In genomic region chr1:215794151-215794550, GRCh38 we compare ENCODE assay signal across 32 cellular contexts.
DNase-seq lines count a peak whose midpoint lies in the region; ATAC-seq lines count a peak whose summit lies in the region.
"Had no signal": no experiment of that assay in that cellular context is flagged by ENCODE, and none has a peak within 500 bp of the region (broad histone marks: within the 10 kb centered on the region; RNA-seq: fewer than 3 reads in every experiment).

No MANE protein-coding gene starts in this region.

- H3K36me3 Mint-ChIP-seq in effector memory CD8-positive, alpha-beta T cell (ENCODE audit: insufficient read depth) = no peaks in the 10 kb centered on the region
- no peaks in the 10 kb centered on the region for H3K36me3 Mint-ChIP-seq in activated T-helper 17 cell treated with anti-CD3 and anti-CD28 coated beads, Interleukin-2, amount 50 U/mL, for 72 hours (ENCODE audit: low read depth)
- H3K36me3 Mint-ChIP-seq: activated CD4-positive, alpha-beta memory T cell treated with anti-CD3 and anti-CD28 coated beads for 36 hours; activated naive CD4-positive, alpha-beta T cell treated with anti-CD3 and anti-CD28 coated beads, Interleukin-2, amount 10 ng/mL, durations not matched to agents 7 days and 5 days; IgD-negative memory B cell; memory B cell; stimulated activated memory B cell treated with anti-CD40 and anti-IgM and Interleukin-4, amounts not matched to agents 10 μg/mL and 1 μg/mL and 100 μg/mL, for 72 hours had no signal

- no peaks in the 10 kb centered on the region for H3K4me1 Mint-ChIP-seq in effector memory CD8-positive, alpha-beta T cell (ENCODE audit: low read depth in 2 of 2)
- no peaks in the 10 kb centered on the region for H3K4me1 Mint-ChIP-seq in activated T-helper 17 cell treated with anti-CD3 and anti-CD28 coated beads, Interleukin-2, amount 50 U/mL, for 72 hours
- H3K4me1 Mint-ChIP-seq: activated naive CD4-positive, alpha-beta T cell treated with anti-CD3 and anti-CD28 coated beads, Interleukin-2, amount 10 ng/mL, durations not matched to agents 7 days and 5 days; IgD-negative memory B cell; memory B cell; stimulated activated memory B cell treated with anti-CD40 and anti-IgM and Interleukin-4, amounts not matched to agents 10 μg/mL and 1 μg/mL and 100 μg/mL, for 72 hours had no signal

- H3K9ac ChIP-seq in mesenchymal stem cell (ENCODE audit: low read length) = peak overlapping the region; percentile 7

- no peak overlapping the region for H2BK15ac ChIP-seq in mesenchymal stem cell (ENCODE audit: low read depth, poor library complexity, severe bottlenecking)

- H3K27ac Mint-ChIP-seq in effector memory CD8-positive, alpha-beta T cell = no peak overlapping the region
- H3K27ac Mint-ChIP-seq in activated T-helper 17 cell treated with anti-CD3 and anti-CD28 coated beads, Interleukin-2, amount 50 U/mL, for 72 hours = no peak overlapping the region
- H3K27ac Mint-ChIP-seq: activated CD4-positive, alpha-beta memory T cell treated with anti-CD3 and anti-CD28 coated beads for 36 hours; activated naive CD4-positive, alpha-beta T cell treated with anti-CD3 and anti-CD28 coated beads, Interleukin-2, amount 10 ng/mL, durations not matched to agents 7 days and 5 days; dendritic cell treated with granulocyte-macrophage colony-stimulating factor and Interleukin-4, amounts not matched to agents 40 ng/mL and 50 ng/mL, for 4 days; IgD-negative memory B cell; memory B cell; stimulated activated memory B cell treated with anti-CD40 and anti-IgM and Interleukin-4, amounts not matched to agents 10 μg/mL and 1 μg/mL and 100 μg/mL, for 72 hours; T-helper 1 cell treated with Interleukin-12 subunit alpha and Interleukin-12 subunit beta and Interleukin-4 antibody, amounts not matched to agents 30 μg/mL and 1 μg/mL, for 36 hours had no signal

- no peaks in the 10 kb centered on the region for H3K79me1 ChIP-seq in mesenchymal stem cell (replicated peaks; ENCODE audit: low read length, poor library complexity, severe bottlenecking)

- no peak overlapping the region for H2BK12ac ChIP-seq in mesenchymal stem cell (ENCODE audit: low read length in 2 of 2)

- H3K9me3 Mint-ChIP-seq in effector memory CD8-positive, alpha-beta T cell = peaks cover 8 to 14% of the 10 kb centered on the region in 2 donors
- peaks cover 12% of the 10 kb centered on the region for H3K9me3 Mint-ChIP-seq in activated T-helper 17 cell treated with anti-CD3 and anti-CD28 coated beads, Interleukin-2, amount 50 U/mL, for 72 hours
- H3K9me3 Mint-ChIP-seq: memory B cell; neural crest cell; stimulated activated memory B cell treated with anti-CD40 and anti-IgM and Interleukin-4, amounts not matched to agents 10 μg/mL and 1 μg/mL and 100 μg/mL, for 72 hours had no signal

- no peak overlapping the region for H2BK120ac ChIP-seq in mesenchymal stem cell (ENCODE audit: low read depth, low read length)

- H2AK5ac ChIP-seq in mesenchymal stem cell (ENCODE audit: low read length, severe bottlenecking) = no peak overlapping the region

- no peak overlapping the region for H3K18ac ChIP-seq in mesenchymal stem cell (ENCODE audit: low read depth in 1 of 2, low read length in 2 of 2)

- H3K4me3 Mint-ChIP-seq in effector memory CD8-positive, alpha-beta T cell = no peak overlapping the region
- no peak overlapping the region for H3K4me3 Mint-ChIP-seq in activated T-helper 17 cell treated with anti-CD3 and anti-CD28 coated beads, Interleukin-2, amount 50 U/mL, for 72 hours
- H3K4me3 Mint-ChIP-seq: activated CD4-positive, alpha-beta memory T cell treated with anti-CD3 and anti-CD28 coated beads for 36 hours; activated naive CD4-positive, alpha-beta T cell treated with anti-CD3 and anti-CD28 coated beads, Interleukin-2, amount 10 ng/mL, durations not matched to agents 7 days and 5 days; dendritic cell treated with granulocyte-macrophage colony-stimulating factor and Interleukin-4, amounts not matched to agents 40 ng/mL and 50 ng/mL, for 4 days; IgD-negative memory B cell; memory B cell; neural crest cell; stimulated activated memory B cell treated with anti-CD40 and anti-IgM and Interleukin-4, amounts not matched to agents 10 μg/mL and 1 μg/mL and 100 μg/mL, for 72 hours; T-helper 1 cell treated with Interleukin-12 subunit alpha and Interleukin-12 subunit beta and Interleukin-4 antibody, amounts not matched to agents 30 μg/mL and 1 μg/mL, for 36 hours had no signal

- H4K91ac ChIP-seq in mesenchymal stem cell (ENCODE audit: low read length) = no peak overlapping the region

- H3K23ac ChIP-seq in mesenchymal stem cell (ENCODE audit: low read length in 2 of 2) = no peak overlapping the region

- H3K27me3 Mint-ChIP-seq in effector memory CD8-positive, alpha-beta T cell = no peaks in the 10 kb centered on the region
- no peaks in the 10 kb centered on the region for H3K27me3 Mint-ChIP-seq in activated T-helper 17 cell treated with anti-CD3 and anti-CD28 coated beads, Interleukin-2, amount 50 U/mL, for 72 hours
- H3K27me3 Mint-ChIP-seq: activated CD4-positive, alpha-beta memory T cell treated with anti-CD3 and anti-CD28 coated beads for 36 hours; activated naive CD4-positive, alpha-beta T cell treated with anti-CD3 and anti-CD28 coated beads, Interleukin-2, amount 10 ng/mL, durations not matched to agents 7 days and 5 days; dendritic cell treated with granulocyte-macrophage colony-stimulating factor and Interleukin-4, amounts not matched to agents 40 ng/mL and 50 ng/mL, for 4 days; IgD-negative memory B cell; memory B cell; stimulated activated memory B cell treated with anti-CD40 and anti-IgM and Interleukin-4, amounts not matched to agents 10 μg/mL and 1 μg/mL and 100 μg/mL, for 72 hours had no signal

- no peaks in the 10 kb centered on the region for H3K27me3 ChIP-seq in mesenchymal stem cell (ENCODE audit: control insufficient read depth in 1 of 2, insufficient read depth in 1 of 2, low read length in 2 of 2)
- H3K27me3 ChIP-seq: adrenal gland, left lung, transverse colon had no signal

- H3K4ac ChIP-seq in mesenchymal stem cell (ENCODE audit: low read depth in 1 of 2, low read length in 2 of 2) = no peak overlapping the region

- H3K4me1 ChIP-seq in mesenchymal stem cell (ENCODE audit: control insufficient read depth, insufficient read depth, low read depth, low read length) = no peaks in the 10 kb centered on the region
- H3K4me1 ChIP-seq: adrenal gland, left lung, pancreas, transverse colon had no signal

- no peak overlapping the region for H2BK5ac ChIP-seq in mesenchymal stem cell (ENCODE audit: low read depth, low read length, poor library complexity, severe bottlenecking)

- no peaks in the 10 kb centered on the region for H3K36me3 ChIP-seq in mesenchymal stem cell (ENCODE audit: control insufficient read depth in 1 of 2, insufficient read depth in 2 of 2, low read depth in 1 of 2, low read length in 2 of 2)
- H3K36me3 ChIP-seq: adrenal gland, left lung, pancreas, transverse colon had no signal

- H3K4me2 ChIP-seq in mesenchymal stem cell (ENCODE audit: low read length, poor library complexity, severe bottlenecking) = no peak overlapping the region
- H3K4me2 ChIP-seq: PC-9 had no signal

- DNase-seq in DMS53 treated with DMSO at 0.1 percent for 48 hours (lab: John Stamatoyannopoulos, UW; ENCODE audit: unreplicated experiment) = peak; percentile 34
- DNase-seq in NCI-H1092 (lab: John Stamatoyannopoulos, UW) = peak; percentile 77
- DNase-seq in NCI-H345 treated with DMSO at 0.1 percent for 48 hours (lab: John Stamatoyannopoulos, UW; ENCODE audit: unreplicated experiment) = peak; percentile 96
- no peak for DNase-seq in mesenchymal stem cell
- no peak for DNase-seq in effector memory CD8-positive, alpha-beta T cell
- no peak for DNase-seq in cerebellar cortex (ENCODE audit: low spot score)
- DNase-seq: activated CD4-positive, alpha-beta memory T cell treated with anti-CD3 and anti-CD28 coated beads for 36 hours; activated CD8-positive, alpha-beta memory T cell treated with anti-CD3 and anti-CD28 coated beads, Interleukin-2, amount 50 U/mL, for 4 hours; activated naive CD4-positive, alpha-beta T cell treated with anti-CD3 and anti-CD28 coated beads, Interleukin-2, amount 10 ng/mL, durations not matched to agents 7 days and 5 days; adrenal gland; C1 segment of cervical spinal cord; central memory CD4-positive, alpha-beta T cell; COR-L47; DMS79 treated with DMSO at 0.1 percent for 48 hours; GF-D8; islet precursor cell; left lung; NCI-H226; NK-92 treated with Interleukin-12 subunit alpha and Interleukin-12 subunit beta, amount 100 ng/mL, for 24 hours; pancreas; PC-9; retina; Right ventricle myocardium superior; transverse colon had no signal

- H2AFZ ChIP-seq in mesenchymal stem cell (ENCODE audit: low read depth, low read length) = no peak overlapping the region
- H2AFZ ChIP-seq: PC-9 had no signal

- no peak overlapping the region for H3K14ac ChIP-seq in mesenchymal stem cell (ENCODE audit: low read length in 2 of 2)

- no peaks in the 10 kb centered on the region for H3K9me3 ChIP-seq in mesenchymal stem cell (ENCODE audit: control insufficient read depth, low read length)
- H3K9me3 ChIP-seq: left lung, pancreas, transverse colon had no signal

- 91% methylated on average over 5 of the region's 7 CpGs for WGBS in mesenchymal stem cell

- ATAC-seq in effector memory CD8-positive, alpha-beta T cell (replicated peaks) = no peak
- ATAC-seq in activated T-helper 17 cell treated with anti-CD3 and anti-CD28 coated beads, Interleukin-2, amount 50 U/mL, for 72 hours (replicated peaks) = no peak
- ATAC-seq: esophagus mucosa; left lung; stimulated activated memory B cell treated with anti-CD40 and anti-IgM and Interleukin-4, amounts not matched to agents 10 μg/mL and 1 μg/mL and 100 μg/mL, for 72 hours had no signal

- H3K4me3 ChIP-seq in mesenchymal stem cell (ENCODE audit: insufficient read depth in 1 of 2, low read depth in 1 of 2, low read length in 2 of 2) = no peak overlapping the region
- H3K4me3 ChIP-seq: adrenal gland, left lung, pancreas, PC-9, transverse colon had no signal

- H3K27ac ChIP-seq in mesenchymal stem cell (ENCODE audit: low read length, poor library complexity, severe bottlenecking) = no peak overlapping the region
- H3K27ac ChIP-seq: adrenal gland, left lung, pancreas, PC-9, transverse colon had no signal

- H4K8ac ChIP-seq in mesenchymal stem cell (ENCODE audit: low read length) = no peak overlapping the region

Comparison
In these comparisons a context has a peak if more than half of its experiments do, and no peak if none do; other contexts are left out.
1. DNase-seq: peak in DMS53 treated with DMSO at 0.1 percent for 48 hours (single experiment), NCI-H1092 (single experiment) and NCI-H345 treated with DMSO at 0.1 percent for 48 hours (single experiment); none in mesenchymal stem cell (single experiment), effector memory CD8-positive, alpha-beta T cell (0 of 3) and cerebellar cortex (single experiment).